ENCODE assay signal across 16 cellular contexts in the genomic region with DNA sequence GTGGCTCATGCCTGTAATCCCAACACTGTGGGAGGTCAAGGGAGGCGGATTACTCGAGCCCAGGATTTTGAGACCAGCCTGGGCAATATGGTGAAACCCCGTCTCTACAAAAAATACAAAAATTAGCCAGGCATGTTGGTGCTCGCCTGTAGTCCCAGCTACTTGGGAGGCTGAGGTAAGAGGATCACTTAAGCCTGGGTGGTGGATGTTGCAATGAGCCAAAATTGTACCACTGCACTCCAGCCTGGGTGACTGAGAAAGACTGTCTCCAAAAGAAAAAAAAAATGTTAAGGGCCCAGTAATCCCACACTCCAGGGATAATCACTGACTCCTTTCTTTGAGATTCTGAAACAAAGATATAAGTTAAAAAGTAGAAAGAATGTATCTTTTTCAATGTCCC. TPM values are rescaled to one million over a fixed set of nuclear protein-coding genes. Genes with fewer than 3 reads are reported as not detected.
A peak's percentile ranks its signal among the peaks of the same experiment; 100 is the strongest.
DNase-seq lines count a peak whose midpoint lies in the region; ATAC-seq and TF ChIP-seq lines count a peak whose summit lies in the region.
"Had no signal": no experiment of that assay in that cellular context is flagged by ENCODE, and none has a peak within 500 bp of the region (broad histone marks: within the 10 kb centered on the region; RNA-seq: fewer than 3 reads in every experiment).

No MANE protein-coding gene starts in this region.

- no peak for TF ChIP-seq EP300 in SK-N-SH (IDR thresholded peaks at IDR 0.05; ENCODE audit: borderline replicate concordance in 1 of 2, low read depth in 1 of 2, low read length in 1 of 2)

- H3K9me3 Mint-ChIP-seq in type B pancreatic cell: peaks cover 18% of the 10 kb centered on the region
- H3K9me3 Mint-ChIP-seq: activated CD4-positive, alpha-beta T cell treated with anti-CD3 and anti-CD28 coated beads, Interleukin-2, amount 10 ng/mL, durations not matched to agents 7 days and 5 days had no signal

- H3K36me3 Mint-ChIP-seq in type B pancreatic cell: peaks cover 9% of the 10 kb centered on the region
- H3K36me3 Mint-ChIP-seq: brain had no signal

- no peaks in the 10 kb centered on the region for H3K9me2 ChIP-seq in SK-N-SH

- H3K27ac Mint-ChIP-seq in type B pancreatic cell: peak overlapping the region; percentile 94
- H3K27ac Mint-ChIP-seq: activated CD4-positive, alpha-beta T cell treated with anti-CD3 and anti-CD28 coated beads, Interleukin-2, amount 10 ng/mL, durations not matched to agents 7 days and 5 days had no signal

- 81% methylated on average over 4 of the region's 4 CpGs for WGBS in SK-N-SH (ENCODE audit: low lambda C conversion rate)
- 51 to 74% methylated on average over 4 of the region's 4 CpGs for WGBS in esophagus, 2 donors

- H3K4me3 Mint-ChIP-seq in type B pancreatic cell: peak overlapping the region; percentile 77
- H3K4me3 Mint-ChIP-seq: activated CD4-positive, alpha-beta T cell treated with anti-CD3 and anti-CD28 coated beads, Interleukin-2, amount 10 ng/mL, durations not matched to agents 7 days and 5 days had no signal

- H3K79me2 ChIP-seq in SK-N-SH (ENCODE audit: insufficient read depth): no peaks in the 10 kb centered on the region

- no peaks in the 10 kb centered on the region for H4K20me1 ChIP-seq in SK-N-SH (ENCODE audit: insufficient read depth)
- H4K20me1 ChIP-seq: BLaER1 had no signal

- no peaks in the 10 kb centered on the region for H3K27me3 Mint-ChIP-seq in type B pancreatic cell

- H3F3A ChIP-seq in SK-N-SH (replicated peaks; ENCODE audit: insufficient read depth): no peaks in the 10 kb centered on the region

- H3K9ac ChIP-seq in SK-N-SH: no peak overlapping the region

- H3K27ac ChIP-seq in SK-N-SH (ENCODE audit: low read depth in 2 of 2, low read length in 1 of 2) (no peak overlapping the region), Peyer's patch (peak overlapping the region in 3 of 4 donors; percentile 45 to 87 (median 74)), esophagus (ENCODE audit: low read depth in 2 of 2, low read length in 1 of 2) (peak overlapping the region; percentile 36 to 49)
- H3K27ac ChIP-seq: A549 had no signal

- H3K9me3 ChIP-seq in SK-N-SH (no peaks in the 10 kb centered on the region), Peyer's patch (peaks cover 0 to 2% (median 0%) of the 10 kb centered on the region in 4 donors), esophagus (ENCODE audit: control insufficient read depth in 2 of 2, insufficient read depth in 1 of 2, low read depth in 1 of 2, low read length in 1 of 2) (no peaks in the 10 kb centered on the region)

- CTCF ChIA-PET in SK-N-SH (lab: Yijun Ruan, JAX): interaction anchor here (0.9 to 1.4 kb wide), 4 partner anchors 13 to 245 kb away, joined by 3 read pairs; no protein-coding TSS in a partner anchor

- no peak overlapping the region for H2AFZ ChIP-seq in SK-N-SH (ENCODE audit: low read depth)

- no peak for TF ChIP-seq POLR2A in Peyer's patch (IDR thresholded peaks at IDR 0.05)

- H3K4me2 ChIP-seq in SK-N-SH: no peak overlapping the region
- H3K4me2 ChIP-seq: A549 had no signal

- TF ChIP-seq CTCF in SK-N-SH (IDR thresholded peaks at IDR 0.05): no peak
- TF ChIP-seq CTCF in Peyer's patch (IDR thresholded peaks at IDR 0.05): no peak
- TF ChIP-seq CTCF in type B pancreatic cell (conservative IDR thresholded peaks at IDR 0.05): no peak

- H3K27me3 ChIP-seq in SK-N-SH (ENCODE audit: insufficient read depth) (no peaks in the 10 kb centered on the region), Peyer's patch (no peaks in the 10 kb centered on the region), esophagus (ENCODE audit: control insufficient read depth in 1 of 2, insufficient read depth in 2 of 2, low read length in 2 of 2) (no peaks in the 10 kb centered on the region)
- H3K27me3 ChIP-seq: BLaER1 had no signal

- H3K36me3 ChIP-seq in SK-N-SH (replicated peaks in 1 of 2; ENCODE audit: control insufficient read depth in 1 of 2, insufficient read depth in 2 of 2, low read length in 1 of 2) (no peaks in the 10 kb centered on the region), Peyer's patch (no peaks in the 10 kb centered on the region), esophagus (ENCODE audit: control insufficient read depth in 2 of 2, insufficient read depth in 2 of 2, low read length in 1 of 2) (no peaks in the 10 kb centered on the region)
- H3K36me3 ChIP-seq: BLaER1 had no signal

- ATAC-seq in SK-N-SH treated with all-trans-retinoic acid at 6 μM for 48 hours: peak; percentile 13; the same call in 2 of the 3 replicates
- ATAC-seq: A549 had no signal

- POLR2A ChIA-PET in SK-N-SH (lab: Yijun Ruan, JAX): no interaction called here

- no peak for DNase-seq in SK-N-SH
- no peak for DNase-seq in Peyer's patch
- DNase-seq in type B pancreatic cell (ENCODE audit: extremely low spot score, unreplicated experiment): no peak
- DNase-seq in GM03348 (ENCODE audit: low spot score): no peak
- no peak for DNase-seq in HPDE6-E6E7 (ENCODE audit: extremely low spot score)
- DNase-seq in germinal center (ENCODE audit: low spot score): no peak
- DNase-seq: activated CD4-positive, alpha-beta T cell treated with anti-CD3 and anti-CD28 coated beads, Interleukin-2, amount 10 ng/mL, durations not matched to agents 7 days and 5 days; kidney; NCI-H187 treated with DMSO at 0.1 percent for 48 hours had no signal

- H3K4me1 ChIP-seq in SK-N-SH (ENCODE audit: control insufficient read depth in 1 of 2, insufficient read depth in 2 of 2, low read depth in 1 of 2, low read length in 1 of 2): peaks cover 0 to 7% of the 10 kb centered on the region in 2 experiments; a peak in 1 of 4 replicates
- peaks cover 0 to 18% (median 0%) of the 10 kb centered on the region in 4 donors for H3K4me1 ChIP-seq in Peyer's patch
- H3K4me1 ChIP-seq in esophagus (ENCODE audit: control insufficient read depth in 2 of 2, insufficient read depth in 2 of 2, low read length in 1 of 2): no peaks in the 10 kb centered on the region
- H3K4me1 ChIP-seq: A549 had no signal

- H3K4me3 ChIP-seq in SK-N-SH (ENCODE audit: low read depth in 2 of 2, low read length in 1 of 2): no peak overlapping the region
- no peak overlapping the region for H3K4me3 ChIP-seq in Peyer's patch
- H3K4me3 ChIP-seq in esophagus (ENCODE audit: low read depth in 1 of 2, low read length in 2 of 2): no peak overlapping the region
- H3K4me3 ChIP-seq: A549, BLaER1, lung had no signal

- TF ChIP-seq RAD21 in SK-N-SH (IDR thresholded peaks at IDR 0.05; ENCODE audit: low read length): no peak

- H3K4me1 Mint-ChIP-seq in type B pancreatic cell (ENCODE audit: unreplicated experiment): peaks cover 28% of the 10 kb centered on the region
- H3K4me1 Mint-ChIP-seq: activated CD4-positive, alpha-beta T cell treated with anti-CD3 and anti-CD28 coated beads, Interleukin-2, amount 10 ng/mL, durations not matched to agents 7 days and 5 days had no signal

TF ChIP-seq in SK-N-SH treated with all-trans-retinoic acid at 6 μM for 48 hours, 23 proteins besides CTCF, POLR2A, EP300 and RAD21 (continues in another document):
- TF ChIP-seq, protein P1, sequence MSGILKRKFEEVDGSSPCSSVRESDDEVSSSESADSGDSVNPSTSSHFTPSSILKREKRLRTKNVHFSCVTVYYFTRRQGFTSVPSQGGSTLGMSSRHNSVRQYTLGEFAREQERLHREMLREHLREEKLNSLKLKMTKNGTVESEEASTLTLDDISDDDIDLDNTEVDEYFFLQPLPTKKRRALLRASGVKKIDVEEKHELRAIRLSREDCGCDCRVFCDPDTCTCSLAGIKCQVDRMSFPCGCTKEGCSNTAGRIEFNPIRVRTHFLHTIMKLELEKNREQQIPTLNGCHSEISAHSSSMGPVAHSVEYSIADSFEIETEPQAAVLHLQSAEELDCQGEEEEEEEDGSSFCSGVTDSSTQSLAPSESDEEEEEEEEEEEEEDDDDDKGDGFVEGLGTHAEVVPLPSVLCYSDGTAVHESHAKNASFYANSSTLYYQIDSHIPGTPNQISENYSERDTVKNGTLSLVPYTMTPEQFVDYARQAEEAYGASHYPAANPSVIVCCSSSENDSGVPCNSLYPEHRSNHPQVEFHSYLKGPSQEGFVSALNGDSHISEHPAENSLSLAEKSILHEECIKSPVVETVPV (CRISPR knock-in tag; IDR thresholded peaks at IDR 0.05): no peak
- TF ChIP-seq BACH2 (CRISPR knock-in tag; IDR thresholded peaks at IDR 0.05; ENCODE audit: borderline replicate concordance) (no peak), ZNF565 (CRISPR knock-in tag; conservative IDR thresholded peaks at IDR 0.05; ENCODE audit: low read depth) (no peak), ESRRG (CRISPR knock-in tag; IDR thresholded peaks at IDR 0.05) (no peak), ZFP30 (CRISPR knock-in tag; IDR thresholded peaks at IDR 0.05) (no peak), RARB (CRISPR knock-in tag; IDR thresholded peaks at IDR 0.05) (no peak), ZC3H10 (CRISPR knock-in tag; IDR thresholded peaks at IDR 0.05) (no peak)

TF ChIP-seq in SK-N-SH, 30 proteins besides CTCF, POLR2A, EP300 and RAD21 (continues in another document):
- TF ChIP-seq, protein P2, sequence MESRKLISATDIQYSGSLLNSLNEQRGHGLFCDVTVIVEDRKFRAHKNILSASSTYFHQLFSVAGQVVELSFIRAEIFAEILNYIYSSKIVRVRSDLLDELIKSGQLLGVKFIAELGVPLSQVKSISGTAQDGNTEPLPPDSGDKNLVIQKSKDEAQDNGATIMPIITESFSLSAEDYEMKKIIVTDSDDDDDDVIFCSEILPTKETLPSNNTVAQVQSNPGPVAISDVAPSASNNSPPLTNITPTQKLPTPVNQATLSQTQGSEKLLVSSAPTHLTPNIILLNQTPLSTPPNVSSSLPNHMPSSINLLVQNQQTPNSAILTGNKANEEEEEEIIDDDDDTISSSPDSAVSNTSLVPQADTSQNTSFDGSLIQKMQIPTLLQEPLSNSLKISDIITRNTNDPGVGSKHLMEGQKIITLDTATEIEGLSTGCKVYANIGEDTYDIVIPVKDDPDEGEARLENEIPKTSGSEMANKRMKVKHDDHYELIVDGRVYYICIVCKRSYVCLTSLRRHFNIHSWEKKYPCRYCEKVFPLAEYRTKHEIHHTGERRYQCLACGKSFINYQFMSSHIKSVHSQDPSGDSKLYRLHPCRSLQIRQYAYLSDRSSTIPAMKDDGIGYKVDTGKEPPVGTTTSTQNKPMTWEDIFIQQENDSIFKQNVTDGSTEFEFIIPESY (IDR thresholded peaks at IDR 0.05; ENCODE audit: borderline replicate concordance, low read depth): no peak
- TF ChIP-seq NRF1 (IDR thresholded peaks at IDR 0.05; ENCODE audit: low read depth, low read length) (no peak), SMC3 (IDR thresholded peaks at IDR 0.05; ENCODE audit: low read depth, low read length) (no peak)

RNA-seq across cellular contexts. Expression of a gene that starts 7.9 kb away (rescaled TPM):
- 6.3 and 6.8 TPM in 2 replicates for polyA plus RNA-seq in SK-N-SH (2012; rRNA removed)
- polyA plus RNA-seq in SK-N-SH (2012; cell fraction: cytosol; rRNA removed): 4.6 and 6.0 TPM in 2 replicates
- 8.6 and 11.2 TPM in 2 replicates for polyA plus RNA-seq in SK-N-SH (2012; cell fraction: nucleus; rRNA removed)
- total RNA-seq in Peyer's patch: 100 to 1,000 TPM in 3 of 4 donors, 10 to 100 TPM in 1; 65.2 to 181 (median 149) TPM
- polyA plus RNA-seq in esophagus: 10 to 100 TPM; 11.8 to 14.0 TPM
- 44.8 and 46.8 TPM in 2 replicates for total RNA-seq in type B pancreatic cell (ENCODE audit: low replicate concordance)
- total RNA-seq: activated CD4-positive, alpha-beta T cell treated with anti-CD3 and anti-CD28 coated beads, Interleukin-2, amount 10 ng/mL, durations not matched to agents 7 days and 5 days; T-helper 1 cell treated with Interleukin-12 subunit alpha and Interleukin-12 subunit beta and Interleukin-4 antibody, amounts not matched to agents 30 ng/mL and 1 ng/mL, for 36 hours had no signal

Comparison
In these comparisons a context has a peak if more than half of its experiments do, and no peak if none do; other contexts are left out.
1. H3K27ac ChIP-seq: peak in Peyer's patch (3 of 4) and esophagus (2 of 2); none in SK-N-SH (0 of 2).